ENCODE assay signal across 1 cellular context in the genomic region with DNA sequence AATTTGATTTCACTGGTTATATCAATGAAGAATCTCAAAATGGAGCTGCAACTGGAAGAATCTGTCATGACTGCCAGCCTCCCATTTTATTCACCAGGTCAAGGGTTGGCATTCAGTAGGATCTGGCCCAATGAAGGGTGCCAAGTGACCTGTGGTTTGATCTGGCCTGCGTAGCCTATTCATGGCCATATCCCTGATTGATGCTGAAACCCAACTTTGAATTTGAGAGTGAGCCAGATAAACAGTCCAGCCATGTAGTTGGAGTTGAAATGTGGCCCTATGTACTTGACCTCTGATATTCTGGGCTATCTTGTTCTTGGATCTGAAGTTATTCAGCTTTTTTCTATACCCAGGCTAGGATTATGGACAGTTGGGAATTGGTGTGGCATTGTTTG.
TF ChIP-seq lines count a peak whose summit lies in the region.

No MANE protein-coding gene starts in this region.

TF ChIP-seq in K562, 482 proteins besides CTCF, POLR2A, EP300 and RAD21 (continued from another document):
- TF ChIP-seq, protein P1, sequence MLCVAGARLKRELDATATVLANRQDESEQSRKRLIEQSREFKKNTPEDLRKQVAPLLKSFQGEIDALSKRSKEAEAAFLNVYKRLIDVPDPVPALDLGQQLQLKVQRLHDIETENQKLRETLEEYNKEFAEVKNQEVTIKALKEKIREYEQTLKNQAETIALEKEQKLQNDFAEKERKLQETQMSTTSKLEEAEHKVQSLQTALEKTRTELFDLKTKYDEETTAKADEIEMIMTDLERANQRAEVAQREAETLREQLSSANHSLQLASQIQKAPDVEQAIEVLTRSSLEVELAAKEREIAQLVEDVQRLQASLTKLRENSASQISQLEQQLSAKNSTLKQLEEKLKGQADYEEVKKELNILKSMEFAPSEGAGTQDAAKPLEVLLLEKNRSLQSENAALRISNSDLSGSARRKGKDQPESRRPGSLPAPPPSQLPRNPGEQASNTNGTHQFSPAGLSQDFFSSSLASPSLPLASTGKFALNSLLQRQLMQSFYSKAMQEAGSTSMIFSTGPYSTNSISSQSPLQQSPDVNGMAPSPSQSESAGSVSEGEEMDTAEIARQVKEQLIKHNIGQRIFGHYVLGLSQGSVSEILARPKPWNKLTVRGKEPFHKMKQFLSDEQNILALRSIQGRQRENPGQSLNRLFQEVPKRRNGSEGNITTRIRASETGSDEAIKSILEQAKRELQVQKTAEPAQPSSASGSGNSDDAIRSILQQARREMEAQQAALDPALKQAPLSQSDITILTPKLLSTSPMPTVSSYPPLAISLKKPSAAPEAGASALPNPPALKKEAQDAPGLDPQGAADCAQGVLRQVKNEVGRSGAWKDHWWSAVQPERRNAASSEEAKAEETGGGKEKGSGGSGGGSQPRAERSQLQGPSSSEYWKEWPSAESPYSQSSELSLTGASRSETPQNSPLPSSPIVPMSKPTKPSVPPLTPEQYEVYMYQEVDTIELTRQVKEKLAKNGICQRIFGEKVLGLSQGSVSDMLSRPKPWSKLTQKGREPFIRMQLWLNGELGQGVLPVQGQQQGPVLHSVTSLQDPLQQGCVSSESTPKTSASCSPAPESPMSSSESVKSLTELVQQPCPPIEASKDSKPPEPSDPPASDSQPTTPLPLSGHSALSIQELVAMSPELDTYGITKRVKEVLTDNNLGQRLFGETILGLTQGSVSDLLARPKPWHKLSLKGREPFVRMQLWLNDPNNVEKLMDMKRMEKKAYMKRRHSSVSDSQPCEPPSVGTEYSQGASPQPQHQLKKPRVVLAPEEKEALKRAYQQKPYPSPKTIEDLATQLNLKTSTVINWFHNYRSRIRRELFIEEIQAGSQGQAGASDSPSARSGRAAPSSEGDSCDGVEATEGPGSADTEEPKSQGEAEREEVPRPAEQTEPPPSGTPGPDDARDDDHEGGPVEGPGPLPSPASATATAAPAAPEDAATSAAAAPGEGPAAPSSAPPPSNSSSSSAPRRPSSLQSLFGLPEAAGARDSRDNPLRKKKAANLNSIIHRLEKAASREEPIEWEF (CRISPR knock-in tag; IDR thresholded peaks at IDR 0.05) = peak; percentile 36; the same call in 1 of the 2 replicates
- TF ChIP-seq NBN (IDR thresholded peaks at IDR 0.05; ENCODE audit: low read depth) (0 out of 2 replicates have a peak, but pooled peaks have one; percentile 27), ZMIZ1 (IDR thresholded peaks at IDR 0.05; ENCODE audit: low read depth in 2 of 2, low read length in 2 of 2) (0 out of 4 replicates have a peak, but pooled peaks of 1 of the 2 experiments have one; percentile 34), HMG20B (CRISPR knock-in tag; IDR thresholded peaks at IDR 0.05) (no peak), FOXK2 (conservative IDR thresholded peaks at IDR 0.05 in 1 of 2, IDR thresholded peaks at IDR 0.05 in 1 of 2; ENCODE audit: low read depth in 2 of 2) (0 out of 4 replicates have a peak, but pooled peaks of 1 of the 2 experiments have one; percentile 25)
- TF ChIP-seq, protein P2, sequence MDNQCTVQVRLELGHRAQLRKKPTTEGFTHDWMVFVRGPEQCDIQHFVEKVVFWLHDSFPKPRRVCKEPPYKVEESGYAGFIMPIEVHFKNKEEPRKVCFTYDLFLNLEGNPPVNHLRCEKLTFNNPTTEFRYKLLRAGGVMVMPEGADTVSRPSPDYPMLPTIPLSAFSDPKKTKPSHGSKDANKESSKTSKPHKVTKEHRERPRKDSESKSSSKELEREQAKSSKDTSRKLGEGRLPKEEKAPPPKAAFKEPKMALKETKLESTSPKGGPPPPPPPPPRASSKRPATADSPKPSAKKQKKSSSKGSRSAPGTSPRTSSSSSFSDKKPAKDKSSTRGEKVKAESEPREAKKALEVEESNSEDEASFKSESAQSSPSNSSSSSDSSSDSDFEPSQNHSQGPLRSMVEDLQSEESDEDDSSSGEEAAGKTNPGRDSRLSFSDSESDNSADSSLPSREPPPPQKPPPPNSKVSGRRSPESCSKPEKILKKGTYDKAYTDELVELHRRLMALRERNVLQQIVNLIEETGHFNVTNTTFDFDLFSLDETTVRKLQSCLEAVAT (IDR thresholded peaks at IDR 0.05) = peak in 1 of 2 experiments; percentile 28; a peak in 1 of 4 replicates
